In genomic region chr2:165203689-165204559, GRCh38 we compare ENCODE assay signal across 9 cellular contexts. TPM values are rescaled to one million over a fixed set of nuclear protein-coding genes. Genes with fewer than 3 reads are reported as not detected.
DNase-seq lines count a peak whose midpoint lies in the region; ATAC-seq lines count a peak whose summit lies in the region.
"Had no signal": no experiment of that assay in that cellular context is flagged by ENCODE, and none has a peak within 500 bp of the region (broad histone marks: within the 10 kb centered on the region; RNA-seq: fewer than 3 reads in every experiment).

Gene SCN3A, minus strand, starts transcription at chr2:165204050. Its CDS starts 27,656 bp downstream, at chr2:165176394.

- H3K27me3 Mint-ChIP-seq in CD4-positive, CD25-positive, alpha-beta regulatory T cell = no peaks in the 10 kb centered on the region
- H3K27me3 Mint-ChIP-seq in stimulated activated naive CD8-positive, alpha-beta T cell treated with anti-CD3 and anti-CD28 coated beads, Interleukin-15, Interleukin-2, amounts not matched to agents 100 ng/mL and 50 ng/mL, for 24 hours = no peaks in the 10 kb centered on the region

- no peak within 1 kb of the TSS for H3K9ac ChIP-seq in adipocyte (ENCODE audit: low read length)

- H3K36me3 Mint-ChIP-seq in CD4-positive, CD25-positive, alpha-beta regulatory T cell = no peaks in the 10 kb centered on the region
- no peaks in the 10 kb centered on the region for H3K36me3 Mint-ChIP-seq in stimulated activated naive CD8-positive, alpha-beta T cell treated with anti-CD3 and anti-CD28 coated beads, Interleukin-15, Interleukin-2, amounts not matched to agents 100 ng/mL and 50 ng/mL, for 24 hours (ENCODE audit: low read depth)

- DNase-seq in CD4-positive, CD25-positive, alpha-beta regulatory T cell = peak in 1 of 3 donors; percentile 8
- DNase-seq in NCI-H2171 (lab: John Stamatoyannopoulos, UW) (peak; percentile 92), adipocyte (ENCODE audit: low read depth) (peak; percentile 87), iPS-NIHi11 (ENCODE audit: low spot score) (peak; percentile 39)
- DNase-seq in central memory CD4-positive, alpha-beta T cell = no peak

- no peak for ATAC-seq in CD4-positive, CD25-positive, alpha-beta regulatory T cell (ENCODE audit: low read depth in 2 of 2)
- ATAC-seq in GM18858 (IDR thresholded peaks at IDR 0.05; ENCODE audit: unreplicated experiment) (peak; percentile 59), HG03135 (IDR thresholded peaks at IDR 0.05; ENCODE audit: unreplicated experiment) (peak; percentile 50)

- H3K4me1 Mint-ChIP-seq in CD4-positive, CD25-positive, alpha-beta regulatory T cell = peaks cover 0 to 3% (median 0%) of the 10 kb centered on the region in 4 donors
- peaks cover 9% of the 10 kb centered on the region for H3K4me1 Mint-ChIP-seq in stimulated activated naive CD8-positive, alpha-beta T cell treated with anti-CD3 and anti-CD28 coated beads, Interleukin-15, Interleukin-2, amounts not matched to agents 100 ng/mL and 50 ng/mL, for 24 hours (ENCODE audit: low read depth)

- H3K9me3 Mint-ChIP-seq in CD4-positive, CD25-positive, alpha-beta regulatory T cell = peaks cover 0 to 1% (median 0%) of the 10 kb centered on the region in 7 donors
- H3K9me3 Mint-ChIP-seq in stimulated activated naive CD8-positive, alpha-beta T cell treated with anti-CD3 and anti-CD28 coated beads, Interleukin-15, Interleukin-2, amounts not matched to agents 100 ng/mL and 50 ng/mL, for 24 hours = no peaks in the 10 kb centered on the region

- no peak within 1 kb of the TSS for H3K27ac ChIP-seq in CD4-positive, CD25-positive, alpha-beta regulatory T cell (ENCODE audit: insufficient read depth, low read length, poor library complexity, severe bottlenecking)

- H3K4me3 ChIP-seq in CD4-positive, CD25-positive, alpha-beta regulatory T cell (ENCODE audit: low read depth, low read length) = no peak within 1 kb of the TSS
- no peak within 1 kb of the TSS for H3K4me3 ChIP-seq in adipocyte (ENCODE audit: low read length)

- H3K9me3 ChIP-seq in CD4-positive, CD25-positive, alpha-beta regulatory T cell (ENCODE audit: control insufficient read depth in 2 of 2, low read length in 2 of 2) = no peaks in the 10 kb centered on the region
- H3K9me3 ChIP-seq in adipocyte (ENCODE audit: control insufficient read depth, low read length) = no peaks in the 10 kb centered on the region

- no peaks in the 10 kb centered on the region for H3K36me3 ChIP-seq in CD4-positive, CD25-positive, alpha-beta regulatory T cell (ENCODE audit: control insufficient read depth, insufficient read depth, low read length)
- no peaks in the 10 kb centered on the region for H3K36me3 ChIP-seq in adipocyte (ENCODE audit: control insufficient read depth, insufficient read depth, low read length, severe bottlenecking)

- H3K27ac Mint-ChIP-seq in CD4-positive, CD25-positive, alpha-beta regulatory T cell = peak within 1 kb of the TSS in 2 of 3 donors; percentile 7 to 44
- H3K27ac Mint-ChIP-seq in stimulated activated naive CD8-positive, alpha-beta T cell treated with anti-CD3 and anti-CD28 coated beads, Interleukin-15, Interleukin-2, amounts not matched to agents 100 ng/mL and 50 ng/mL, for 24 hours = no peak within 1 kb of the TSS

- H3K4me1 ChIP-seq in CD4-positive, CD25-positive, alpha-beta regulatory T cell (ENCODE audit: control insufficient read depth, insufficient read depth, low read length, poor library complexity, severe bottlenecking) = no peaks in the 10 kb centered on the region
- peaks cover 4% of the 10 kb centered on the region for H3K4me1 ChIP-seq in adipocyte (ENCODE audit: control insufficient read depth, insufficient read depth, low read length)

- no peak within 1 kb of the TSS for H3K4me3 Mint-ChIP-seq in CD4-positive, CD25-positive, alpha-beta regulatory T cell
- H3K4me3 Mint-ChIP-seq in stimulated activated naive CD8-positive, alpha-beta T cell treated with anti-CD3 and anti-CD28 coated beads, Interleukin-15, Interleukin-2, amounts not matched to agents 100 ng/mL and 50 ng/mL, for 24 hours = peak within 1 kb of the TSS; percentile 56

- no peaks in the 10 kb centered on the region for H3K27me3 ChIP-seq in CD4-positive, CD25-positive, alpha-beta regulatory T cell (ENCODE audit: control insufficient read depth, insufficient read depth, low read length)
- H3K27me3 ChIP-seq in adipocyte (replicated peaks; ENCODE audit: control insufficient read depth, insufficient read depth, low read length) = no peaks in the 10 kb centered on the region

RNA-seq across cellular contexts. Expression of gene SCN3A, which starts in this region (rescaled TPM):
- total RNA-seq in CD4-positive, CD25-positive, alpha-beta regulatory T cell = not detected
- polyA plus RNA-seq in CD4-positive, CD25-positive, alpha-beta regulatory T cell = under 1 TPM in 1 of 4 donors, not detected in 3; 0.09 TPM
- total RNA-seq: activated CD8-positive, alpha-beta memory T cell treated with anti-CD3 and anti-CD28 coated beads for 36 hours had no signal

Comparison
In these comparisons a context has a peak if more than half of its experiments do, and no peak if none do; other contexts are left out.
1. ATAC-seq: peak in GM18858 (single experiment) and HG03135 (single experiment); none in CD4-positive, CD25-positive, alpha-beta regulatory T cell (0 of 2).